8 cellular contexts compared by ENCODE assay signal in genomic region chr6:148509789-148510581, GRCh38.
DNase-seq lines count a peak whose midpoint lies in the region; TF ChIP-seq lines count a peak whose summit lies in the region.

No MANE protein-coding gene starts in this region.

- no peak for TF ChIP-seq CTCF in spleen (IDR thresholded peaks at IDR 0.05 in 8 of 11, conservative IDR thresholded peaks at IDR 0.05 in 3 of 11)

- WGBS in GM23248 (ENCODE audit: low coverage in 1 of 2, low lambda C conversion rate in 2 of 2, missing lambda C conversion rate in 2 of 2), 2 experiments: 1% methylated on average over 6 of the region's 6 CpGs
- 14 to 25% (median 16%) methylated on average over 6 of the region's 6 CpGs for WGBS in spleen, 5 donors

- H3K9me2 ChIP-seq in GM23248 (ENCODE audit: insufficient read depth): no peaks in the 10 kb centered on the region

- peak overlapping the region; percentile 98 for H3K4me2 ChIP-seq in GM23248 (ENCODE audit: unreplicated experiment)

- H3K9me3 ChIP-seq in GM23248 (ENCODE audit: low read depth): no peaks in the 10 kb centered on the region
- H3K9me3 ChIP-seq in iPS-20b (ENCODE audit: insufficient read depth, low read depth, low read length): no peaks in the 10 kb centered on the region
- H3K9me3 ChIP-seq in spleen: no peaks in the 10 kb centered on the region

- H3K9ac ChIP-seq in GM23248 (peak overlapping the region; percentile 100), iPS-20b (ENCODE audit: low read depth, low read length) (peak overlapping the region; percentile 47; the same call in 1 of the 2 replicates)

- H3K36me3 ChIP-seq in GM23248 (ENCODE audit: low read depth): peaks cover 10% of the 10 kb centered on the region
- no peaks in the 10 kb centered on the region for H3K36me3 ChIP-seq in iPS-20b (ENCODE audit: insufficient read depth, low read depth, low read length)
- H3K36me3 ChIP-seq in spleen: no peaks in the 10 kb centered on the region

- peak; percentile 24 for DNase-seq in COR-L47 (lab: John Stamatoyannopoulos, UW)
- DNase-seq in GM23248: peak; percentile 98
- DNase-seq in NAMALWA (ENCODE audit: low spot score): peak; percentile 73
- no peak for DNase-seq in spleen
- DNase-seq in activated T-cell treated with anti-CD3 and anti-CD28 coated beads, Interleukin-2, amount 50 U/mL, for 1 hour: no peak
- DNase-seq in activated CD4-positive, alpha-beta T cell treated with anti-CD3 and anti-CD28 coated beads for 4 hours: no peak

- peak overlapping the region; percentile 96 for H3K4me3 ChIP-seq in GM23248
- peak overlapping the region; percentile 36; the same call in 1 of the 2 replicates for H3K4me3 ChIP-seq in iPS-20b (ENCODE audit: low read length)
- peak overlapping the region in 7 of 8 donors; percentile 0 to 46 (median 19) for H3K4me3 ChIP-seq in spleen

- H3F3A ChIP-seq in GM23248 (ENCODE audit: insufficient read depth): peaks cover 71% of the 10 kb centered on the region

- H4K20me1 ChIP-seq in GM23248 (ENCODE audit: insufficient read depth): no peaks in the 10 kb centered on the region

- peaks cover 93% of the 10 kb centered on the region for H3K79me2 ChIP-seq in GM23248 (ENCODE audit: insufficient read depth)

- H2AFZ ChIP-seq in GM23248: no peak overlapping the region

- H3K27me3 ChIP-seq in GM23248 (replicated peaks; ENCODE audit: insufficient read depth) (no peaks in the 10 kb centered on the region), iPS-20b (ENCODE audit: insufficient read depth, low read length) (no peaks in the 10 kb centered on the region), spleen (replicated peaks in 1 of 7) (no peaks in the 10 kb centered on the region)

- in situ Hi-C loops in GM23248 (cut with MboI): no loop called here

- no peak for TF ChIP-seq POLR2A in spleen (IDR thresholded peaks at IDR 0.05)

- peaks cover 54% of the 10 kb centered on the region for H3K4me1 ChIP-seq in GM23248 (ENCODE audit: insufficient read depth)
- peaks cover 32% of the 10 kb centered on the region for H3K4me1 ChIP-seq in iPS-20b (ENCODE audit: insufficient read depth, low read length)
- peaks cover 0 to 18% (median 12%) of the 10 kb centered on the region in 6 donors for H3K4me1 ChIP-seq in spleen

- H3K27ac ChIP-seq in GM23248: peak overlapping the region; percentile 100
- H3K27ac ChIP-seq in angular gyrus (ENCODE audit: low read depth, low read length): peak overlapping the region; percentile 93
- no peak overlapping the region for H3K27ac ChIP-seq in iPS-20b (ENCODE audit: low read length)
- peak overlapping the region in 4 of 8 donors; percentile 17 to 65 (median 41) for H3K27ac ChIP-seq in spleen

- intact Hi-C loops in spleen (cut with DNase I; ENCODE audit: low total_unique reads): no loop called here

Comparison
In these comparisons a context has a peak if more than half of its experiments do, and no peak if none do; other contexts are left out.
1. DNase-seq: peak in COR-L47 (single experiment), GM23248 (single experiment) and NAMALWA (single experiment); none in spleen (single experiment), activated T-cell treated with anti-CD3 and anti-CD28 coated beads, Interleukin-2, amount 50 U/mL, for 1 hour (single experiment) and activated CD4-positive, alpha-beta T cell treated with anti-CD3 and anti-CD28 coated beads for 4 hours (0 of 2).
2. H3K4me3 ChIP-seq: peak in every context shown above with its lines; median percentile 96 in GM23248; 36 in iPS-20b; 19 in spleen.